Comparison of ENCODE assay signal across 20 cellular contexts in genomic region chr2:128799284-128799552, GRCh38.
"Had no signal": no experiment of that assay in that cellular context is flagged by ENCODE, and none has a peak within 500 bp of the region (broad histone marks: within the 10 kb centered on the region; RNA-seq: fewer than 3 reads in every experiment).

No MANE protein-coding gene starts in this region.

- H3K4me3 Mint-ChIP-seq: activated CD4-positive, alpha-beta memory T cell treated with anti-CD3 and anti-CD28 coated beads, Interleukin-2, amount 10 ng/mL, durations not matched to agents 7 days and 5 days; activated CD4-positive, alpha-beta T cell treated with anti-CD3 and anti-CD28 coated beads, Interleukin-2, amount 10 ng/mL, durations not matched to agents 7 days and 5 days; activated naive CD4-positive, alpha-beta T cell treated with anti-CD3 and anti-CD28 coated beads, Interleukin-2, amount 50 U/mL, for 24 hours; activated naive CD8-positive, alpha-beta T cell treated with anti-CD3 and anti-CD28 coated beads, Interleukin-2, amount 50 U/mL, for 24 hours; mesothelial cell of epicardium; naive B cell; nephron progenitor cell; WTC11 had no signal

- H3K27me3 ChIP-seq: hepatocyte, spleen, upper lobe of left lung had no signal

- H3K4me3 ChIP-seq: hepatocyte, spleen, upper lobe of left lung had no signal

- H3K36me3 ChIP-seq: spleen, upper lobe of left lung had no signal

- H3K9me3 ChIP-seq: spleen, upper lobe of left lung had no signal

- H3K79me2 ChIP-seq: hepatocyte, parathyroid adenoma had no signal

- H3K9me3 Mint-ChIP-seq: activated CD4-positive, alpha-beta T cell treated with anti-CD3 and anti-CD28 coated beads, Interleukin-2, amount 10 ng/mL, durations not matched to agents 7 days and 5 days; activated T-helper 2 cell treated with anti-CD3 and anti-CD28 coated beads, Interferon-gamma antibody, Interleukin-2, Interleukin-4, amounts not matched to agents 10 μg/mL and 5 μg/mL and 100 μg/mL, durations not matched to agents 14 hours and 24 hours and 36 hours; mesothelial cell of epicardium; nephron progenitor cell had no signal

- H3K27ac Mint-ChIP-seq: activated CD4-positive, alpha-beta memory T cell treated with anti-CD3 and anti-CD28 coated beads, Interleukin-2, amount 10 ng/mL, durations not matched to agents 7 days and 5 days; activated CD4-positive, alpha-beta T cell treated with anti-CD3 and anti-CD28 coated beads, Interleukin-2, amount 10 ng/mL, durations not matched to agents 7 days and 5 days; activated naive CD4-positive, alpha-beta T cell treated with anti-CD3 and anti-CD28 coated beads, Interleukin-2, amount 50 U/mL, for 24 hours; activated naive CD8-positive, alpha-beta T cell treated with anti-CD3 and anti-CD28 coated beads, Interleukin-2, amount 50 U/mL, for 24 hours; activated T-helper 2 cell treated with anti-CD3 and anti-CD28 coated beads, Interferon-gamma antibody, Interleukin-2, Interleukin-4, amounts not matched to agents 10 μg/mL and 5 μg/mL and 100 μg/mL, durations not matched to agents 14 hours and 24 hours and 36 hours; mesothelial cell of epicardium; naive B cell; WTC11 had no signal

- H3K4me1 Mint-ChIP-seq: activated CD4-positive, alpha-beta memory T cell treated with anti-CD3 and anti-CD28 coated beads, Interleukin-2, amount 10 ng/mL, durations not matched to agents 7 days and 5 days; activated CD4-positive, alpha-beta T cell treated with anti-CD3 and anti-CD28 coated beads, Interleukin-2, amount 10 ng/mL, durations not matched to agents 7 days and 5 days; activated naive CD4-positive, alpha-beta T cell treated with anti-CD3 and anti-CD28 coated beads, Interleukin-2, amount 50 U/mL, for 24 hours; activated naive CD8-positive, alpha-beta T cell treated with anti-CD3 and anti-CD28 coated beads, Interleukin-2, amount 50 U/mL, for 24 hours; naive B cell had no signal

- H2AFZ ChIP-seq: hepatocyte, parathyroid adenoma had no signal

- H3K9ac ChIP-seq: parathyroid adenoma had no signal

- H3K4me1 ChIP-seq: parathyroid adenoma, spleen, upper lobe of left lung had no signal

- H3K27me3 Mint-ChIP-seq: activated CD4-positive, alpha-beta memory T cell treated with anti-CD3 and anti-CD28 coated beads, Interleukin-2, amount 10 ng/mL, durations not matched to agents 7 days and 5 days; activated naive CD4-positive, alpha-beta T cell treated with anti-CD3 and anti-CD28 coated beads, Interleukin-2, amount 50 U/mL, for 24 hours had no signal

- ATAC-seq: activated naive CD8-positive, alpha-beta T cell treated with anti-CD3 and anti-CD28 coated beads, Interleukin-2, amount 50 U/mL, for 24 hours; WTC11 had no signal

- H3K36me3 Mint-ChIP-seq: activated naive CD4-positive, alpha-beta T cell treated with anti-CD3 and anti-CD28 coated beads, Interleukin-2, amount 50 U/mL, for 24 hours; mesothelial cell of epicardium; naive B cell; WTC11 had no signal

- DNase-seq: activated CD4-positive, alpha-beta memory T cell treated with anti-CD3 and anti-CD28 coated beads, Interleukin-2, amount 10 ng/mL, durations not matched to agents 7 days and 5 days; activated CD4-positive, alpha-beta T cell treated with anti-CD3 and anti-CD28 coated beads for 1 hour; activated CD4-positive, alpha-beta T cell treated with anti-CD3 and anti-CD28 coated beads, Interleukin-2, amount 10 ng/mL, durations not matched to agents 7 days and 5 days; activated naive CD8-positive, alpha-beta T cell treated with anti-CD3 and anti-CD28 coated beads, Interleukin-2, amount 50 U/mL, for 24 hours; activated T-cell treated with anti-CD3 and anti-CD28 coated beads, Interleukin-2, amount 50 U/mL, for 48 hours; effector memory CD4-positive, alpha-beta T cell; kidney; naive B cell; nephron progenitor cell; right cardiac atrium; spleen; stimulated activated naive CD4-positive, alpha-beta T cell treated with Interleukin-2 at 50 U/mL for 16 hours; T-helper 2 cell had no signal

- H3K4me2 ChIP-seq: hepatocyte had no signal

- H3K27ac ChIP-seq: hepatocyte, parathyroid adenoma, spleen, upper lobe of left lung had no signal
